ENCODE assay signal across 6 cellular contexts in the genomic region with DNA sequence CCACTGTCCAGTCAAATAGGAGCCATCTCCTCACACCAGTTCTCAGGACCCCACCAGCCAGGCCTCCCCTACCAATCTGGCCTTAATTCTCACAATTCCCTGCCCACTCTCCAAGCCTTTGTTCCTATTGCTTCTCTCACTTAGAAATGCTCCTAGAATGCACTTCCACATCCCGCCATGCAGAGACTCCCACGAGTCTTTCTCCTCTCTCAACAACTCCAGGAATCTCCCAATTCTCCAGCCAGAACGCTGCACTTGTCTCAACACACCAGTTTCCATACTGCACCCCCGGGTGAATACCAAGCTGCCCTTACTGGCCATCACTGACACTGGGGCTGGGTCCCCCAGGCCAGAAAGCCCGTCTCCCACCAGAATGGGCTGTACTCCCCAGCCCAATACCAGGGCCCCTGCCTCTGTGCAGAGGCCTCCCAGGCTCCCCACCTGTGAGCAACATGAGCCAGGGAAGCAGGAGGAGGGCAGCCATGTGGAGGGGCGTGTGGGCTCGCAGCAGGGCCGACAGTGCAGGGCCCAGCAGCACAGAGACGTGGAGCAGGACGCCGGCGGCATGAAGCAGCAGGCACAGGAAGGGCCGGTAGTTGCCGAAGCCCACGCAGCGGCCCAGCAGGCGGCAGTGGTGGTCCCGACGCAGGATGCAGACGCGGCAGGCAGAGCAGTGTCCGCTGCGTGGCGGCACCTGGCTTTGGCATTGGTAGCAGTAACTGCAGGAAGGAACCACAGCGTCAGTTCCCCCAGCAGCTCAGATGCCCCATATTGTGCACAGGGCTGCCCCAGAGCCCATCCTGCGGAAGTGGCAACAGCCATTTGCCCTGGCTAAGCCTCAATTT. TPM values are rescaled to one million over a fixed set of nuclear protein-coding genes. Genes with fewer than 3 reads are reported as not detected.
A peak's percentile ranks its signal among the peaks of the same experiment; 100 is the strongest.
DNase-seq lines count a peak whose midpoint lies in the region; ATAC-seq and TF ChIP-seq lines count a peak whose summit lies in the region.

No MANE protein-coding gene starts in this region.

- H3K36me3 ChIP-seq in GM06990 (ENCODE audit: control insufficient read depth, insufficient read depth, low read length) (peaks cover 21% of the 10 kb centered on the region), esophagus (ENCODE audit: control insufficient read depth in 2 of 2, insufficient read depth in 2 of 2, low read length in 1 of 2) (peaks cover 6 to 25% of the 10 kb centered on the region in 2 donors)

- H3K27ac ChIP-seq in esophagus (ENCODE audit: low read depth in 2 of 2, low read length in 1 of 2): peak overlapping the region; percentile 37 to 41

- ATAC-seq in WTC11 (peak; percentile 2), HG03520 (IDR thresholded peaks at IDR 0.05; ENCODE audit: unreplicated experiment) (no peak), GM18511 (IDR thresholded peaks at IDR 0.05; ENCODE audit: unreplicated experiment) (no peak)

- POLR2A ChIA-PET in WTC11 (lab: Charles Lee): no interaction called here

- no peaks in the 10 kb centered on the region for H3K9me3 ChIP-seq in esophagus (ENCODE audit: control insufficient read depth in 2 of 2, insufficient read depth in 1 of 2, low read depth in 1 of 2, low read length in 1 of 2)

- H3K27ac Mint-ChIP-seq in WTC11: 0 out of 2 replicates have a peak overlapping the region, but pooled peaks have one; percentile 38

- DNase-seq in GM06990 (ENCODE audit: extremely low read depth, insufficient read length) (peak; percentile 85), WTC11 (ENCODE audit: low spot score) (peak; percentile 49)
- DNase-seq in stimulated activated CD4-positive, alpha-beta T cell treated with anti-CD3 and anti-CD28 coated beads, Interleukin-4, amount 100 ng/mL, for 1 hour: peak; percentile 45

- WGBS in esophagus, 2 donors: 46 to 51% methylated on average over 26 of the region's 26 CpGs

- H3K27me3 Mint-ChIP-seq in WTC11 (ENCODE audit: low read depth): no peaks in the 10 kb centered on the region

- H3K4me3 ChIP-seq in GM06990 (replicated peaks; ENCODE audit: low read depth, low read length) (peak overlapping the region; percentile 29), esophagus (ENCODE audit: low read depth in 1 of 2, low read length in 2 of 2) (no peak overlapping the region)

- TF ChIP-seq CTCF in GM06990 (IDR thresholded peaks at IDR 0.05; ENCODE audit: insufficient read depth, low read length, poor library complexity, severe bottlenecking): peak; percentile 86
- no peak for TF ChIP-seq CTCF in WTC11 (IDR thresholded peaks at IDR 0.05)

- peaks cover 0 to 7% of the 10 kb centered on the region in 2 donors for H3K4me1 ChIP-seq in esophagus (ENCODE audit: control insufficient read depth in 2 of 2, insufficient read depth in 2 of 2, low read length in 1 of 2)

- CTCF ChIA-PET in WTC11 (lab: Charles Lee): interaction anchor here (0.6 to 2.5 kb wide), 2 partner anchors 34 to 135 kb away, joined by 3 to 7 read pairs; no protein-coding TSS in a partner anchor

- H3K4me3 Mint-ChIP-seq in WTC11: no peak overlapping the region

- H3K9me3 Mint-ChIP-seq in WTC11: no peaks in the 10 kb centered on the region

- H3K27me3 ChIP-seq in GM06990 (replicated peaks; ENCODE audit: control insufficient read depth, insufficient read depth, low read length) (no peaks in the 10 kb centered on the region), esophagus (ENCODE audit: control insufficient read depth in 1 of 2, insufficient read depth in 2 of 2, low read length in 2 of 2) (no peaks in the 10 kb centered on the region)

- H3K4me1 Mint-ChIP-seq in WTC11: peaks cover 36% of the 10 kb centered on the region

- H3K36me3 Mint-ChIP-seq in WTC11: no peaks in the 10 kb centered on the region; the same call in 1 of the 2 replicates

TF ChIP-seq in WTC11, 78 proteins besides CTCF, POLR2A, EP300 and RAD21:
- TF ChIP-seq, protein P1, sequence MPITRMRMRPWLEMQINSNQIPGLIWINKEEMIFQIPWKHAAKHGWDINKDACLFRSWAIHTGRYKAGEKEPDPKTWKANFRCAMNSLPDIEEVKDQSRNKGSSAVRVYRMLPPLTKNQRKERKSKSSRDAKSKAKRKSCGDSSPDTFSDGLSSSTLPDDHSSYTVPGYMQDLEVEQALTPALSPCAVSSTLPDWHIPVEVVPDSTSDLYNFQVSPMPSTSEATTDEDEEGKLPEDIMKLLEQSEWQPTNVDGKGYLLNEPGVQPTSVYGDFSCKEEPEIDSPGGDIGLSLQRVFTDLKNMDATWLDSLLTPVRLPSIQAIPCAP (CRISPR knock-in tag; IDR thresholded peaks at IDR 0.05): no peak
- TF ChIP-seq NFATC4 (CRISPR knock-in tag; IDR thresholded peaks at IDR 0.05): no peak
- no peak for TF ChIP-seq ATF6 (CRISPR knock-in tag; IDR thresholded peaks at IDR 0.05)
- no peak for TF ChIP-seq PRDM15 (CRISPR knock-in tag; IDR thresholded peaks at IDR 0.05)
- no peak for TF ChIP-seq ESRRA (CRISPR knock-in tag; IDR thresholded peaks at IDR 0.05; ENCODE audit: borderline replicate concordance)
TF ChIP-seq in WTC11: peak in this region for 0.

RNA-seq across cellular contexts. Expression of gene ZDHHC24, which starts 2.4 kb away (rescaled TPM):
- total RNA-seq in WTC11 (2021): 11.1 to 14.8 TPM (median 13.7 TPM) in 3 replicates
- 1 to 10 TPM; 5.9 to 6.0 TPM for polyA plus RNA-seq in esophagus

RNA-seq across cellular contexts. Expression of gene ACTN3, which starts 3.2 kb away (rescaled TPM):
- total RNA-seq in WTC11 (2021): 18.5 to 20.4 TPM (median 19.2 TPM) in 3 replicates
- polyA plus RNA-seq in esophagus: under 1 TPM; 0.02 TPM

RNA-seq across cellular contexts. Expression of gene CTSF, which starts 24.9 kb away (rescaled TPM):
- 4.4 to 4.9 TPM (median 4.7 TPM) in 3 replicates for total RNA-seq in WTC11 (2021)
- polyA plus RNA-seq in esophagus: 10 to 100 TPM in 1 of 2 donors, 1 to 10 TPM in 1; 4.2 to 10.2 TPM

RNA-seq across cellular contexts. Expression of gene BBS1, which starts 33.0 kb away (rescaled TPM):
- total RNA-seq in WTC11 (2021): 22.9 to 26.8 TPM (median 24.1 TPM) in 3 replicates
- 10 to 100 TPM in 1 of 2 donors, 1 to 10 TPM in 1; 9.3 to 15.3 TPM for polyA plus RNA-seq in esophagus

RNA-seq across cellular contexts. Expression of gene CCDC87, which starts 49.4 kb away (rescaled TPM):
- total RNA-seq in WTC11 (2021): 0.71 to 0.85 TPM (median 0.80 TPM) in 3 replicates
- under 1 TPM; 0.09 to 0.12 TPM for polyA plus RNA-seq in esophagus
